11 cellular contexts compared by ENCODE assay signal in the genomic region with DNA sequence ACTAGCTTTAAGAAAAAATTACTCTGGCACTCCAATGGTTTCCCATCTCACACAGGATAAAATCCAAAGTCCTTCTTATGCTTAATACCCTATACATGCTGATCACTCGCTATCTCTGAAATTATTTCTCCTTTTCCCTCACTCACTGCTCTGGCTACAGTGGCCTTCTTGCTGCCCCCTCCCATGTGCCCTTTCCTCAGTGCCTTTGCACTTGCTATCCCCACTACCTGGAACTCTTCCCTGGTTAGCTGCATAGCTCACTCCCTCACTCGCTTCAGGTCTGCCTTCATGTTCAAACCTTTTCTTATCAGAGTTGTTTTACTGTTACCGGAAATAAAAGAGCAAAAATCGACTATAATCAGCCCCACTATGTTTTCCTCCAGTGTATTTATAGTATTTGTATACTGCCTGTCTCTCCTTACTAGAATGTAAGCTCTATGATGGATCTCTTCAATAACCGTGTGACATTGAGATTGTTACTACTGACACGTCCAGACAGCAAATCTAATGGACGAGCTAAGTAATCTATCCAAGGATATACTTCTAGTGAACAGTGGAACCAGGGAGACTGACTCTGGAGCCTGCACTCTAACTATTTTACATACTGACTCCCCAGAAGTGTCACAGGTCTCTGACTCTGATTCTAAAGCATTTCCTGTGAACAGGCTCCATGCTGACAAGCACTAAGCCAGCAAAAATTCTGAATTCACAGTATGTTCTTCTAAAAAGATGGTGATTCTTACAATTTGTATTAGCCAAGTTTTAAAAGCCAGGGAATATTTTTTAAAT. TPM values are rescaled to one million over a fixed set of nuclear protein-coding genes. Genes with fewer than 3 reads are reported as not detected.
DNase-seq lines count a peak whose midpoint lies in the region; ATAC-seq and TF ChIP-seq lines count a peak whose summit lies in the region.
"Had no signal": no experiment of that assay in that cellular context is flagged by ENCODE, and none has a peak within 500 bp of the region (broad histone marks: within the 10 kb centered on the region; RNA-seq: fewer than 3 reads in every experiment).

No MANE protein-coding gene starts in this region.

- H3K27me3 Mint-ChIP-seq in activated T-helper 1 cell treated with anti-CD3 and anti-CD28 coated beads, Interleukin-12 subunit alpha, Interleukin-12 subunit beta, Interleukin-2, Interleukin-4 antibody, amounts not matched to agents 30 ng/mL and 10 ng/mL and 1 ng/mL, durations not matched to agents 14 hours and 24 hours and 36 hours (ENCODE audit: insufficient read depth), result no peaks in the 10 kb centered on the region
- no peaks in the 10 kb centered on the region for H3K27me3 Mint-ChIP-seq in immature natural killer cell (ENCODE audit: low read depth in 3 of 3)
- H3K27me3 Mint-ChIP-seq: activated naive CD4-positive, alpha-beta T cell treated with anti-CD3 and anti-CD28 coated beads, Interleukin-2, amount 50 U/mL, for 24 hours had no signal

- H3K27ac ChIP-seq in RWPE1, result peak overlapping the region; percentile 68
- H3K27ac ChIP-seq: lower lobe of right lung had no signal

- no peak overlapping the region for H3K4me3 Mint-ChIP-seq in activated T-helper 1 cell treated with anti-CD3 and anti-CD28 coated beads, Interleukin-12 subunit alpha, Interleukin-12 subunit beta, Interleukin-2, Interleukin-4 antibody, amounts not matched to agents 30 ng/mL and 10 ng/mL and 1 ng/mL, durations not matched to agents 14 hours and 24 hours and 36 hours
- no peak overlapping the region for H3K4me3 Mint-ChIP-seq in immature natural killer cell
- H3K4me3 Mint-ChIP-seq: activated naive CD4-positive, alpha-beta T cell treated with anti-CD3 and anti-CD28 coated beads, Interleukin-2, amount 50 U/mL, for 24 hours had no signal

- CTCF ChIA-PET in RWPE1 (lab: Yijun Ruan, JAX), result interaction anchor here (0.7 to 1.3 kb wide), 3 partner anchors 17 to 64 kb away, joined by 3 read pairs; no protein-coding TSS in a partner anchor

- POLR2A ChIA-PET in RWPE1 (lab: Yijun Ruan, JAX; ENCODE audit: low non-redundant PET), result no interaction called here

- TF ChIP-seq CTCF in GM12865 (IDR thresholded peaks at IDR 0.05; ENCODE audit: insufficient read depth, low read depth, low read length, missing control alignments) (no peak), RWPE1 (conservative IDR thresholded peaks at IDR 0.05; ENCODE audit: low read depth) (no peak), fibroblast of pulmonary artery (IDR thresholded peaks at IDR 0.05; ENCODE audit: low read length, missing control alignments) (no peak)

- H3K27ac Mint-ChIP-seq in activated T-helper 1 cell treated with anti-CD3 and anti-CD28 coated beads, Interleukin-12 subunit alpha, Interleukin-12 subunit beta, Interleukin-2, Interleukin-4 antibody, amounts not matched to agents 30 ng/mL and 10 ng/mL and 1 ng/mL, durations not matched to agents 14 hours and 24 hours and 36 hours, result no peak overlapping the region
- no peak overlapping the region for H3K27ac Mint-ChIP-seq in immature natural killer cell
- H3K27ac Mint-ChIP-seq: activated naive CD4-positive, alpha-beta T cell treated with anti-CD3 and anti-CD28 coated beads, Interleukin-2, amount 50 U/mL, for 24 hours had no signal

- H3K4me3 ChIP-seq in GM12865 (ENCODE audit: low read depth, low read length), result no peak overlapping the region
- H3K4me3 ChIP-seq in fibroblast of pulmonary artery (replicated peaks; ENCODE audit: low read depth, low read length), result peak overlapping the region; percentile 16
- H3K4me3 ChIP-seq: lower lobe of right lung had no signal

- intact Hi-C loops in sciatic nerve (cut with DNase I), result no loop called here
- intact Hi-C loops in activated T-helper 1 cell treated with anti-CD3 and anti-CD28 coated beads, Interleukin-12 subunit alpha, Interleukin-12 subunit beta, Interleukin-2, Interleukin-4 antibody, amounts not matched to agents 30 ng/mL and 10 ng/mL and 1 ng/mL, durations not matched to agents 14 hours and 24 hours and 36 hours (cut with micrococcal nuclease), result loop anchor here (2.0 kb wide), 1 partner anchor 17 kb away; no protein-coding TSS in a partner anchor

- peaks cover 11% of the 10 kb centered on the region for H3K4me1 Mint-ChIP-seq in activated T-helper 1 cell treated with anti-CD3 and anti-CD28 coated beads, Interleukin-12 subunit alpha, Interleukin-12 subunit beta, Interleukin-2, Interleukin-4 antibody, amounts not matched to agents 30 ng/mL and 10 ng/mL and 1 ng/mL, durations not matched to agents 14 hours and 24 hours and 36 hours (ENCODE audit: low read depth)
- H3K4me1 Mint-ChIP-seq in immature natural killer cell, result peaks cover 11 to 12% of the 10 kb centered on the region in 2 donors

- ATAC-seq in sciatic nerve, result peak; percentile 29
- no peak for ATAC-seq in GM21786 (IDR thresholded peaks at IDR 0.05; ENCODE audit: unreplicated experiment)

- H3K9me3 Mint-ChIP-seq in activated T-helper 1 cell treated with anti-CD3 and anti-CD28 coated beads, Interleukin-12 subunit alpha, Interleukin-12 subunit beta, Interleukin-2, Interleukin-4 antibody, amounts not matched to agents 30 ng/mL and 10 ng/mL and 1 ng/mL, durations not matched to agents 14 hours and 24 hours and 36 hours, result no peaks in the 10 kb centered on the region
- no peaks in the 10 kb centered on the region for H3K9me3 Mint-ChIP-seq in immature natural killer cell
- H3K9me3 Mint-ChIP-seq: activated naive CD4-positive, alpha-beta T cell treated with anti-CD3 and anti-CD28 coated beads, Interleukin-2, amount 50 U/mL, for 24 hours had no signal

- peak; percentile 16 for DNase-seq in GM12865 (ENCODE audit: low read depth)
- DNase-seq in RWPE1 (ENCODE audit: low spot score), result no peak
- peak; percentile 68 for DNase-seq in fibroblast of pulmonary artery (ENCODE audit: low read depth)
- DNase-seq in sciatic nerve (ENCODE audit: low spot score), result no peak
- DNase-seq in DMS114 treated with DMSO at 0.1 percent for 48 hours (lab: John Stamatoyannopoulos, UW; ENCODE audit: unreplicated experiment), result no peak
- DNase-seq in activated T-helper 1 cell treated with anti-CD3 and anti-CD28 coated beads, Interleukin-12 subunit alpha, Interleukin-12 subunit beta, Interleukin-2, Interleukin-4 antibody, amounts not matched to agents 30 ng/mL and 10 ng/mL and 1 ng/mL, durations not matched to agents 14 hours and 24 hours and 36 hours (ENCODE audit: low spot score), result no peak
- no peak for DNase-seq in immature natural killer cell
- DNase-seq: lower lobe of right lung, SHP77 treated with DMSO at 0.1 percent for 48 hours had no signal

- H3K36me3 Mint-ChIP-seq in activated T-helper 1 cell treated with anti-CD3 and anti-CD28 coated beads, Interleukin-12 subunit alpha, Interleukin-12 subunit beta, Interleukin-2, Interleukin-4 antibody, amounts not matched to agents 30 ng/mL and 10 ng/mL and 1 ng/mL, durations not matched to agents 14 hours and 24 hours and 36 hours (ENCODE audit: low read depth), result no peaks in the 10 kb centered on the region
- no peaks in the 10 kb centered on the region for H3K36me3 Mint-ChIP-seq in immature natural killer cell

RNA-seq across cellular contexts. Expression of a gene that starts 25.1 kb away (rescaled TPM):
- 23.6 TPM for total RNA-seq in sciatic nerve
- 60.9 and 62.4 TPM in 2 replicates for total RNA-seq in activated T-helper 1 cell treated with anti-CD3 and anti-CD28 coated beads, Interleukin-12 subunit alpha, Interleukin-12 subunit beta, Interleukin-2, Interleukin-4 antibody, amounts not matched to agents 30 ng/mL and 10 ng/mL and 1 ng/mL, durations not matched to agents 14 hours and 24 hours and 36 hours
- polyA plus RNA-seq in immature natural killer cell, result 10 to 100 TPM; 26.1 to 99.0 (median 29.3) TPM

Comparison
In these comparisons a context has a peak if more than half of its experiments do, and no peak if none do; other contexts are left out.
1. DNase-seq: peak in GM12865 (single experiment) and fibroblast of pulmonary artery (single experiment); none in RWPE1 (single experiment), sciatic nerve (single experiment), DMS114 treated with DMSO at 0.1 percent for 48 hours (single experiment), activated T-helper 1 cell treated with anti-CD3 and anti-CD28 coated beads, Interleukin-12 subunit alpha, Interleukin-12 subunit beta, Interleukin-2, Interleukin-4 antibody, amounts not matched to agents 30 ng/mL and 10 ng/mL and 1 ng/mL, durations not matched to agents 14 hours and 24 hours and 36 hours (single experiment) and immature natural killer cell (0 of 3).